In genomic region chr2:127681288-127681771, GRCh38 we compare ENCODE assay signal across 12 cellular contexts. TPM values are rescaled to one million over a fixed set of nuclear protein-coding genes. Genes with fewer than 3 reads are reported as not detected.
A peak's percentile ranks its signal among the peaks of the same experiment; 100 is the strongest.
DNase-seq lines count a peak whose midpoint lies in the region; ATAC-seq and TF ChIP-seq lines count a peak whose summit lies in the region.
"Had no signal": no experiment of that assay in that cellular context is flagged by ENCODE, and none has a peak within 500 bp of the region (broad histone marks: within the 10 kb centered on the region; RNA-seq: fewer than 3 reads in every experiment).

No MANE protein-coding gene starts in this region.

- intact Hi-C loops in heart left ventricle (cut with DNase I) = loop anchor here in 4 of 10 donors (2.0 to 10.0 kb wide), 5 partner anchors 23 to 89 kb away; partner anchors contain the start of gene GPR17 (in 1 of the 4)
- intact Hi-C loops in ovary (cut with DNase I) = no loop called here

- ATAC-seq in heart left ventricle = peak in 3 of 4 donors; percentile 44 to 74 (median 51)
- ATAC-seq in HG03175 (IDR thresholded peaks at IDR 0.05; ENCODE audit: unreplicated experiment) = no peak
- ATAC-seq: activated T-cell treated with anti-CD3 and anti-CD28 coated beads, Interleukin-2, amount 50 U/mL, for 4 hours had no signal

- peak in 1 of 2 donors; percentile 66 for TF ChIP-seq POLR2A in heart left ventricle (IDR thresholded peaks at IDR 0.05)
- TF ChIP-seq POLR2A in ovary (IDR thresholded peaks at IDR 0.05) = no peak

- H3K4me1 ChIP-seq in ACC112 (ENCODE audit: control insufficient read depth, insufficient read depth, low read length, unreplicated experiment) = peaks cover 11% of the 10 kb centered on the region
- peaks cover 18% of the 10 kb centered on the region for H3K4me1 ChIP-seq in SJCRH30
- peaks cover 0 to 50% (median 36%) of the 10 kb centered on the region in 12 donors for H3K4me1 ChIP-seq in heart left ventricle
- peaks cover 11% of the 10 kb centered on the region for H3K4me1 ChIP-seq in ovary (ENCODE audit: insufficient read depth)

- DNase-seq in SJCRH30 (peak; percentile 57 to 69), heart left ventricle (peak in 4 of 5 donors; percentile 63 to 82 (median 70)), ovary (peak in 1 of 5 donors; percentile 69), OCI-M2 (lab: John Stamatoyannopoulos, UW; ENCODE audit: unreplicated experiment) (no peak), NCI-H526 treated with DMSO at 0.1 percent for 48 hours (lab: John Stamatoyannopoulos, UW) (no peak), NCI-H1417 treated with DMSO at 0.1 percent for 48 hours (lab: John Stamatoyannopoulos, UW) (no peak)
- DNase-seq: activated T-cell treated with anti-CD3 and anti-CD28 coated beads, Interleukin-2, amount 50 U/mL, for 4 hours; glutamatergic neuron; NCI-H146 had no signal

- H3K9me3 ChIP-seq in SJCRH30 (replicated peaks) (no peaks in the 10 kb centered on the region), heart left ventricle (no peaks in the 10 kb centered on the region), ovary (no peaks in the 10 kb centered on the region)

- H3K4me3 ChIP-seq in ACC112 (ENCODE audit: low read depth, low read length) = peak overlapping the region; percentile 64
- peak overlapping the region; percentile 53 for H3K4me3 ChIP-seq in SJCRH30
- peak overlapping the region; percentile 32 to 60 (median 54) for H3K4me3 ChIP-seq in heart left ventricle
- H3K4me3 ChIP-seq in ovary = peak overlapping the region; percentile 8
- H3K4me3 ChIP-seq: cardiac muscle cell had no signal

- WGBS in heart left ventricle, 4 donors = 41 to 57% (median 52%) methylated on average over 4 to 24 of the region's 24 CpGs
- WGBS in ovary, 3 donors = 3 to 12% (median 11%) methylated on average over 15 to 24 of the region's 24 CpGs

- H3K27me3 ChIP-seq in ACC112 (ENCODE audit: insufficient read depth, low read length) (peaks cover 15% of the 10 kb centered on the region; the same call in 1 of the 2 replicates), SJCRH30 (0 out of 2 replicates have a peak, but pooled peaks cover 4% of the 10 kb centered on the region), heart left ventricle (peaks cover 0 to 6% (median 0%) of the 10 kb centered on the region in 9 donors), ovary (no peaks in the 10 kb centered on the region)

- H3K27ac ChIP-seq in ACC112 (ENCODE audit: low read depth, low read length) (no peak overlapping the region), SJCRH30 (peak overlapping the region; percentile 29; the same call in 1 of the 2 replicates), heart left ventricle (peak overlapping the region; percentile 38 to 82 (median 74)), ovary (no peak overlapping the region)
- H3K27ac ChIP-seq: cardiac muscle cell had no signal

- H3K36me3 ChIP-seq in ACC112 (ENCODE audit: insufficient read depth, low read length) (no peaks in the 10 kb centered on the region), SJCRH30 (no peaks in the 10 kb centered on the region), heart left ventricle (no peaks in the 10 kb centered on the region), ovary (no peaks in the 10 kb centered on the region)
- H3K36me3 ChIP-seq: cardiac muscle cell had no signal

- H3K79me2 ChIP-seq in ACC112 (ENCODE audit: control insufficient read depth, insufficient read depth, low read length, unreplicated experiment) = no peaks in the 10 kb centered on the region

- TF ChIP-seq CTCF in heart left ventricle (IDR thresholded peaks at IDR 0.05) (no peak), ovary (IDR thresholded peaks at IDR 0.05) (no peak)

- no peak for TF ChIP-seq EP300 in ovary (IDR thresholded peaks at IDR 0.05)

- peak overlapping the region; percentile 74 for H2AFZ ChIP-seq in ACC112 (ENCODE audit: low read length, unreplicated experiment)

RNA-seq across cellular contexts. Expression of gene LIMS2, which starts 6.0 kb away (rescaled TPM):
- 4.0 and 5.5 TPM in 2 replicates for total RNA-seq in SJCRH30 (2014; rRNA removed; shearing (Covaris generic))
- total RNA-seq in heart left ventricle (100 to 1,000 TPM in 7 of 9 donors, 10 to 100 TPM in 2; 97.1 to 225 (median 158) TPM), ovary (10 to 100 TPM in 4 of 7 donors, 1 to 10 TPM in 3; 3.8 to 70.4 (median 19.1) TPM)
- polyA plus RNA-seq in heart left ventricle (100 to 1,000 TPM; 115 to 293 TPM), ovary (10 to 100 TPM; 12.7 to 31.0 TPM)

RNA-seq across cellular contexts. Expression of gene SFT2D3, which starts 20.0 kb away (rescaled TPM):
- 10.0 and 12.7 TPM in 2 replicates for total RNA-seq in SJCRH30 (2014; rRNA removed; shearing (Covaris generic))
- total RNA-seq in heart left ventricle (1 to 10 TPM; 2.4 to 5.2 (median 3.7) TPM), ovary (1 to 10 TPM; 6.1 to 9.8 (median 6.9) TPM)
- polyA plus RNA-seq in heart left ventricle (1 to 10 TPM; 2.8 to 3.4 TPM), ovary (1 to 10 TPM; 5.1 to 8.5 TPM)

RNA-seq across cellular contexts. Expression of gene GPR17, which starts 35.4 kb away (rescaled TPM):
- 0.18 TPM in 1 of 2 replicates, not detected in the other for total RNA-seq in SJCRH30 (2014; rRNA removed; shearing (Covaris generic))
- total RNA-seq in heart left ventricle (under 1 TPM in 6 of 9 donors, not detected in 3; 0.10 to 0.36 (median 0.24) TPM), ovary (not detected)
- polyA plus RNA-seq in heart left ventricle (1 to 10 TPM in 1 of 2 donors, under 1 TPM in 1; 0.26 to 8.0 TPM), ovary (under 1 TPM in 1 of 2 donors, not detected in 1; 0.18 TPM)
- total RNA-seq: activated T-cell treated with anti-CD3 and anti-CD28 coated beads, Interleukin-2, amount 50 U/mL, for 4 hours; cardiac muscle cell had no signal

Comparison
In these comparisons a context has a peak if more than half of its experiments do, and no peak if none do; other contexts are left out.
1. H3K27ac ChIP-seq: peak in SJCRH30 (single experiment) and heart left ventricle (12 of 12); none in ACC112 (single experiment) and ovary (0 of 2).
2. H3K4me3 ChIP-seq: peak in every context shown above with its lines; median percentile 64 in ACC112; 54 in heart left ventricle; 53 in SJCRH30; 8 in ovary.
3. DNase-seq: peak in SJCRH30 (2 of 2) and heart left ventricle (4 of 5); none in OCI-M2 (single experiment), NCI-H526 treated with DMSO at 0.1 percent for 48 hours (single experiment) and NCI-H1417 treated with DMSO at 0.1 percent for 48 hours (single experiment).